Comparison of ENCODE assay signal across 14 cellular contexts in genomic region chr9:117412006-117412715, GRCh38. TPM values are rescaled to one million over a fixed set of nuclear protein-coding genes. Genes with fewer than 3 reads are reported as not detected.
DNase-seq lines count a peak whose midpoint lies in the region; ATAC-seq and TF ChIP-seq lines count a peak whose summit lies in the region.
"Had no signal": no experiment of that assay in that cellular context is flagged by ENCODE, and none has a peak within 500 bp of the region (broad histone marks: within the 10 kb centered on the region; RNA-seq: fewer than 3 reads in every experiment).

No MANE protein-coding gene starts in this region.

- H3K9me3 ChIP-seq in iPS-20b (ENCODE audit: insufficient read depth, low read depth, low read length) (no peaks in the 10 kb centered on the region), T-helper 17 cell (ENCODE audit: control insufficient read depth, low read length, poor library complexity, severe bottlenecking) (no peaks in the 10 kb centered on the region)
- H3K9me3 ChIP-seq: psoas muscle had no signal

- no peak overlapping the region for H3K27ac Mint-ChIP-seq in T-helper 17 cell
- H3K27ac Mint-ChIP-seq: activated naive CD8-positive, alpha-beta T cell; immature natural killer cell had no signal

- no peak overlapping the region for H3K9ac ChIP-seq in iPS-20b (ENCODE audit: low read depth, low read length)

- no peaks in the 10 kb centered on the region for H3K4me1 Mint-ChIP-seq in T-helper 17 cell
- H3K4me1 Mint-ChIP-seq: immature natural killer cell had no signal

- no peak for ATAC-seq in T-helper 17 cell

- H3K36me3 Mint-ChIP-seq in T-helper 17 cell (ENCODE audit: low read depth): peaks cover 2% of the 10 kb centered on the region
- H3K36me3 Mint-ChIP-seq: activated naive CD8-positive, alpha-beta T cell; immature natural killer cell had no signal

- peaks cover 7% of the 10 kb centered on the region; the same call in 1 of the 2 replicates for H3K4me1 ChIP-seq in iPS-20b (ENCODE audit: insufficient read depth, low read length)
- H3K4me1 ChIP-seq: psoas muscle had no signal

- in situ Hi-C loops in GM13976 (cut with MboI; ENCODE audit: low sequenced_read_pairs, unreplicated experiment): loop anchor here (25.0 kb wide), 1 partner anchor 675 kb away; no protein-coding TSS in a partner anchor

- no peak overlapping the region for H3K27ac ChIP-seq in iPS-20b (ENCODE audit: low read length)
- H3K27ac ChIP-seq: psoas muscle, RWPE1 had no signal

- peak overlapping the region; percentile 72; the same call in 1 of the 2 replicates for H3K4me3 ChIP-seq in iPS-20b (ENCODE audit: low read length)
- H3K4me3 ChIP-seq: psoas muscle had no signal

- peaks cover 7% of the 10 kb centered on the region for H3K27me3 Mint-ChIP-seq in T-helper 17 cell

- H3K4me3 Mint-ChIP-seq in T-helper 17 cell: no peak overlapping the region
- H3K4me3 Mint-ChIP-seq: activated naive CD8-positive, alpha-beta T cell; immature natural killer cell had no signal

- peaks cover 52% of the 10 kb centered on the region for H3K27me3 ChIP-seq in iPS-20b (ENCODE audit: insufficient read depth, low read length)

- TF ChIP-seq CTCF in GM13976 (IDR thresholded peaks at IDR 0.05; ENCODE audit: borderline replicate concordance, control extremely low read depth, extremely low read depth, insufficient read depth, missing control alignments): no peak

- peak; percentile 66 for DNase-seq in COLO668 (lab: John Stamatoyannopoulos, UW; ENCODE audit: unreplicated experiment)
- DNase-seq in GM13976 (ENCODE audit: low spot score): peak; percentile 23
- DNase-seq in NCI-H526 treated with DMSO at 0.1 percent for 48 hours (lab: John Stamatoyannopoulos, UW): peak; percentile 5
- DNase-seq in T-helper 17 cell: no peak
- DNase-seq in epidermal melanocyte (ENCODE audit: insufficient read length, low spot score): no peak
- DNase-seq in globus pallidus (ENCODE audit: low spot score): no peak
- no peak for DNase-seq in activated naive CD4-positive, alpha-beta T cell (lab: John Stamatoyannopoulos, UW)
- DNase-seq: immature natural killer cell; NCI-H187 treated with DMSO at 0.1 percent for 48 hours; psoas muscle; stimulated activated naive CD4-positive, alpha-beta T cell had no signal

- H3K36me3 ChIP-seq in iPS-20b (ENCODE audit: insufficient read depth, low read depth, low read length): no peaks in the 10 kb centered on the region

RNA-seq across cellular contexts. Expression of gene ASTN2, which starts 2.7 kb away (rescaled TPM):
- total RNA-seq in T-helper 17 cell: 1 to 10 TPM; 3.7 to 4.8 TPM

Comparison
In these comparisons a context has a peak if more than half of its experiments do, and no peak if none do; other contexts are left out.
1. DNase-seq: peak in COLO668 (single experiment), GM13976 (single experiment) and NCI-H526 treated with DMSO at 0.1 percent for 48 hours (single experiment); none in T-helper 17 cell (0 of 3), epidermal melanocyte (single experiment), globus pallidus (single experiment) and activated naive CD4-positive, alpha-beta T cell (0 of 4).